ENCODE assay signal across 7 cellular contexts in genomic region chr19:54430306-54431254, GRCh38. TPM values are rescaled to one million over a fixed set of nuclear protein-coding genes. Genes with fewer than 3 reads are reported as not detected.
DNase-seq lines count a peak whose midpoint lies in the region; ATAC-seq and TF ChIP-seq lines count a peak whose summit lies in the region.

No MANE protein-coding gene starts in this region.

- peaks cover 7% of the 10 kb centered on the region for H3K4me1 ChIP-seq in iPS DF 6.9 (ENCODE audit: control insufficient read depth, insufficient read depth, low read length)

- no peak overlapping the region for H3K27ac ChIP-seq in iPS DF 6.9 (ENCODE audit: low read length)

- H3K4me3 ChIP-seq in iPS DF 6.9 (ENCODE audit: low read length) = peak overlapping the region; percentile 51; the same call in 1 of the 2 replicates

- WGBS in iPS DF 6.9 (ENCODE audit: insufficient coverage, insufficient read length) = no CpG with 5 or more reads among the region's 43 CpGs

- peak; percentile 64 for DNase-seq in OCI-M1 (lab: John Stamatoyannopoulos, UW)
- peak; percentile 66 for DNase-seq in activated naive CD8-positive, alpha-beta T cell treated with anti-CD3 and anti-CD28 coated beads, Interleukin-2, amount 50 U/mL, for 24 hours
- no peak for DNase-seq in iPS DF 6.9 (ENCODE audit: low read depth, low spot score)
- DNase-seq in stimulated activated CD4-positive, alpha-beta T cell treated with anti-CD3 and anti-CD28 coated beads, Interleukin-12 subunit alpha, Interleukin-12 subunit beta, amount 100 ng/mL, for 4 hours = peak; percentile 47
- DNase-seq in occipital lobe (lab: John Stamatoyannopoulos, UW) = no peak

- H3K4me3 Mint-ChIP-seq in activated naive CD8-positive, alpha-beta T cell treated with anti-CD3 and anti-CD28 coated beads, Interleukin-2, amount 50 U/mL, for 24 hours = peak overlapping the region; percentile 42

- no peak overlapping the region for H3K27ac Mint-ChIP-seq in activated naive CD8-positive, alpha-beta T cell treated with anti-CD3 and anti-CD28 coated beads, Interleukin-2, amount 50 U/mL, for 24 hours

- 0 out of 3 replicates have a peak, but pooled peaks have one; percentile 20 for TF ChIP-seq CTCF in GM12872 (IDR thresholded peaks at IDR 0.05; ENCODE audit: insufficient read depth, low read depth, low read length)

- no peaks in the 10 kb centered on the region for H3K36me3 Mint-ChIP-seq in activated naive CD8-positive, alpha-beta T cell treated with anti-CD3 and anti-CD28 coated beads, Interleukin-2, amount 50 U/mL, for 24 hours (ENCODE audit: low read depth)

- no peaks in the 10 kb centered on the region for H3K27me3 ChIP-seq in iPS DF 6.9 (ENCODE audit: control insufficient read depth, insufficient read depth, low read length)

- peaks cover 16% of the 10 kb centered on the region for H3K4me1 Mint-ChIP-seq in activated naive CD8-positive, alpha-beta T cell treated with anti-CD3 and anti-CD28 coated beads, Interleukin-2, amount 50 U/mL, for 24 hours

- H3K9me3 ChIP-seq in iPS DF 6.9 (ENCODE audit: control insufficient read depth, insufficient read depth, low read length) = no peaks in the 10 kb centered on the region

- no peaks in the 10 kb centered on the region for H3K36me3 ChIP-seq in iPS DF 6.9 (ENCODE audit: control insufficient read depth, insufficient read depth, low read length)

- H3K9me3 Mint-ChIP-seq in activated naive CD8-positive, alpha-beta T cell treated with anti-CD3 and anti-CD28 coated beads, Interleukin-2, amount 50 U/mL, for 24 hours = no peaks in the 10 kb centered on the region

- ATAC-seq in activated naive CD8-positive, alpha-beta T cell treated with anti-CD3 and anti-CD28 coated beads, Interleukin-2, amount 50 U/mL, for 24 hours = peak; percentile 49
- ATAC-seq in HG02759 (IDR thresholded peaks at IDR 0.05; ENCODE audit: unreplicated experiment) = no peak

- peaks cover 28% of the 10 kb centered on the region for H3K27me3 Mint-ChIP-seq in activated naive CD8-positive, alpha-beta T cell treated with anti-CD3 and anti-CD28 coated beads, Interleukin-2, amount 50 U/mL, for 24 hours

RNA-seq across cellular contexts. Expression of gene TTYH1, which starts 15.3 kb away (rescaled TPM):
- 74.7 TPM for total RNA-seq in occipital lobe

RNA-seq across cellular contexts. Expression of gene LENG8, which starts 18.4 kb away (rescaled TPM):
- total RNA-seq in occipital lobe = 14.5 TPM

RNA-seq across cellular contexts. Expression of gene LENG9, which starts 33.0 kb away (rescaled TPM):
- total RNA-seq in occipital lobe = 5.9 TPM

RNA-seq across cellular contexts. Expression of gene CDC42EP5, which starts 42.5 kb away (rescaled TPM):
- 1.2 TPM for total RNA-seq in occipital lobe

Comparison
In these comparisons a context has a peak if more than half of its experiments do, and no peak if none do; other contexts are left out.
1. DNase-seq: peak in OCI-M1 (single experiment), activated naive CD8-positive, alpha-beta T cell treated with anti-CD3 and anti-CD28 coated beads, Interleukin-2, amount 50 U/mL, for 24 hours (single experiment) and stimulated activated CD4-positive, alpha-beta T cell treated with anti-CD3 and anti-CD28 coated beads, Interleukin-12 subunit alpha, Interleukin-12 subunit beta, amount 100 ng/mL, for 4 hours (single experiment); none in iPS DF 6.9 (single experiment) and occipital lobe (single experiment).